Comparison of ENCODE assay signal across 21 cellular contexts in genomic region chr1:201378804-201379203, GRCh38. TPM values are rescaled to one million over a fixed set of nuclear protein-coding genes. Genes with fewer than 3 reads are reported as not detected.
A peak's percentile ranks its signal among the peaks of the same experiment; 100 is the strongest.
DNase-seq lines count a peak whose midpoint lies in the region; ATAC-seq and TF ChIP-seq lines count a peak whose summit lies in the region.
"Had no signal": no experiment of that assay in that cellular context is flagged by ENCODE, and none has a peak within 500 bp of the region (broad histone marks: within the 10 kb centered on the region; RNA-seq: fewer than 3 reads in every experiment).

No MANE protein-coding gene starts in this region.

- H2AK5ac ChIP-seq in mesenchymal stem cell (ENCODE audit: low read length, severe bottlenecking) (peak overlapping the region; percentile 96), trophoblast cell (ENCODE audit: low read length) (peak overlapping the region; percentile 36)

- H3K14ac ChIP-seq in mesenchymal stem cell (ENCODE audit: low read length in 2 of 2) (no peak overlapping the region), trophoblast cell (ENCODE audit: low read length) (no peak overlapping the region)

- no peak for TF ChIP-seq CTCF in heart right ventricle (IDR thresholded peaks at IDR 0.05)
- no peak for TF ChIP-seq CTCF in dorsolateral prefrontal cortex (IDR thresholded peaks at IDR 0.05 in 54 of 56, conservative IDR thresholded peaks at IDR 0.05 in 2 of 56; ENCODE audit: low read depth in 1 of 56, partially characterized antibody in 56 of 56)

- no peak for DNase-seq in Right ventricle myocardium inferior (ENCODE audit: missing footprints)
- DNase-seq in cardiac septum (ENCODE audit: low spot score): no peak
- peak; percentile 58 to 76 for DNase-seq in heart right ventricle
- no peak for DNase-seq in mesenchymal stem cell
- DNase-seq in trophoblast cell: no peak
- DNase-seq in dorsolateral prefrontal cortex: no peak
- no peak for DNase-seq in UCSD-AML1 (lab: John Stamatoyannopoulos, UW; ENCODE audit: unreplicated experiment)
- DNase-seq: AML-193; DMS79 treated with DMSO at 0.1 percent for 48 hours; H9; NCI-H1105 treated with DMSO at 0.1 percent for 48 hours; NCI-H1694; NCI-H2081 treated with DMSO at 0.1 percent for 48 hours; NCI-H446 treated with DMSO at 0.1 percent for 48 hours; NK-92 treated with Interleukin-12 subunit alpha and Interleukin-12 subunit beta, amount 100 ng/mL, for 24 hours; SHP77 had no signal

- H2BK15ac ChIP-seq in mesenchymal stem cell (ENCODE audit: low read depth, poor library complexity, severe bottlenecking): no peak overlapping the region

- 43 to 65% methylated on average over 6 of the region's 6 CpGs for WGBS in heart right ventricle, 2 donors
- 86% methylated on average over 6 of the region's 6 CpGs for WGBS in mesenchymal stem cell
- no CpG with 5 or more reads among the region's 6 CpGs for WGBS in trophoblast cell (ENCODE audit: extremely low coverage, insufficient coverage, insufficient read length)

- H4K12ac ChIP-seq in trophoblast cell (ENCODE audit: low read depth, low read length): no peak overlapping the region

- H2AFZ ChIP-seq in mesenchymal stem cell (ENCODE audit: low read depth, low read length): no peak overlapping the region
- H2AFZ ChIP-seq in trophoblast cell (ENCODE audit: insufficient read depth, low read length, poor library complexity): no peak overlapping the region

- H3K4me3 ChIP-seq in heart right ventricle (no peak overlapping the region), mesenchymal stem cell (ENCODE audit: insufficient read depth in 1 of 2, low read depth in 1 of 2, low read length in 2 of 2) (no peak overlapping the region), trophoblast cell (ENCODE audit: low read depth, low read length) (no peak overlapping the region), dorsolateral prefrontal cortex (no peak overlapping the region)
- H3K4me3 ChIP-seq: K562 had no signal

- H3K4ac ChIP-seq in mesenchymal stem cell (ENCODE audit: low read depth in 1 of 2, low read length in 2 of 2) (no peak overlapping the region), trophoblast cell (ENCODE audit: low read depth, low read length) (no peak overlapping the region)

- no peak overlapping the region for H3K4me2 ChIP-seq in mesenchymal stem cell (ENCODE audit: low read length, poor library complexity, severe bottlenecking)
- H3K4me2 ChIP-seq in trophoblast cell (ENCODE audit: low read length): no peak overlapping the region

- H3K18ac ChIP-seq in mesenchymal stem cell (ENCODE audit: low read depth in 1 of 2, low read length in 2 of 2): no peak overlapping the region
- H3K18ac ChIP-seq in trophoblast cell (ENCODE audit: low read length): no peak overlapping the region

- no peaks in the 10 kb centered on the region for H3K79me2 ChIP-seq in trophoblast cell (ENCODE audit: control insufficient read depth, insufficient read depth, low read length, poor library complexity)

- H3K23ac ChIP-seq in mesenchymal stem cell (ENCODE audit: low read length in 2 of 2): no peak overlapping the region
- no peak overlapping the region for H3K23ac ChIP-seq in trophoblast cell (ENCODE audit: low read length)

- H3K27me3 ChIP-seq in heart right ventricle (no peaks in the 10 kb centered on the region), mesenchymal stem cell (ENCODE audit: control insufficient read depth in 1 of 2, insufficient read depth in 1 of 2, low read length in 2 of 2) (peaks cover 0 to 39% of the 10 kb centered on the region in 2 experiments), trophoblast cell (ENCODE audit: insufficient read depth, low read length) (no peaks in the 10 kb centered on the region), dorsolateral prefrontal cortex (peaks cover 0 to 11% (median 0%) of the 10 kb centered on the region in 45 donors)

- H2BK5ac ChIP-seq in mesenchymal stem cell (ENCODE audit: low read depth, low read length, poor library complexity, severe bottlenecking) (no peak overlapping the region), trophoblast cell (ENCODE audit: low read depth, low read length, poor library complexity) (no peak overlapping the region)

- H3K9ac ChIP-seq in mesenchymal stem cell (ENCODE audit: low read length) (no peak overlapping the region), trophoblast cell (ENCODE audit: low read length) (no peak overlapping the region)

- H3K36me3 ChIP-seq in heart right ventricle (peaks cover 0 to 11% (median 0%) of the 10 kb centered on the region in 9 donors), mesenchymal stem cell (ENCODE audit: control insufficient read depth in 1 of 2, insufficient read depth in 2 of 2, low read depth in 1 of 2, low read length in 2 of 2) (peaks cover 0 to 25% of the 10 kb centered on the region in 2 experiments), trophoblast cell (ENCODE audit: control insufficient read depth in 1 of 2, insufficient read depth in 2 of 2, low read length in 2 of 2) (peaks cover 0 to 1% of the 10 kb centered on the region in 2 experiments)

- H3K27ac ChIP-seq in heart right ventricle (peak overlapping the region; percentile 77 to 94 (median 89)), mesenchymal stem cell (ENCODE audit: low read length, poor library complexity, severe bottlenecking) (no peak overlapping the region), trophoblast cell (ENCODE audit: low read depth, low read length) (no peak overlapping the region), dorsolateral prefrontal cortex (peak overlapping the region in 5 of 59 donors; percentile 39 to 72 (median 53))
- H3K27ac ChIP-seq: 22Rv1, C4-2B had no signal

- intact Hi-C loops in Right ventricle myocardium inferior (cut with DNase I): no loop called here
- intact Hi-C loops in cardiac septum (cut with DNase I): loop anchor here (5.0 kb wide), 1 partner anchor 83 kb away; no protein-coding TSS in a partner anchor
- intact Hi-C loops in heart right ventricle (cut with DNase I): loop anchor here in 1 of 10 donors (1.0 kb wide), 1 partner anchor 22 kb away; no protein-coding TSS in a partner anchor
- intact Hi-C loops in dorsolateral prefrontal cortex (cut with DNase I): no loop called here

- H3K9me3 ChIP-seq in heart right ventricle: no peaks in the 10 kb centered on the region
- no peaks in the 10 kb centered on the region for H3K9me3 ChIP-seq in mesenchymal stem cell (ENCODE audit: control insufficient read depth, low read length)
- no peaks in the 10 kb centered on the region for H3K9me3 ChIP-seq in trophoblast cell (ENCODE audit: insufficient read depth, low read depth, low read length)

- H4K8ac ChIP-seq in mesenchymal stem cell (ENCODE audit: low read length): no peak overlapping the region
- peak overlapping the region; percentile 12 for H4K8ac ChIP-seq in trophoblast cell (ENCODE audit: low read depth, low read length)

- H3K79me1 ChIP-seq in mesenchymal stem cell (replicated peaks; ENCODE audit: low read length, poor library complexity, severe bottlenecking) (no peaks in the 10 kb centered on the region), trophoblast cell (ENCODE audit: low read length) (peaks cover 19% of the 10 kb centered on the region)

- no peak overlapping the region for H4K91ac ChIP-seq in mesenchymal stem cell (ENCODE audit: low read length)
- H4K91ac ChIP-seq in trophoblast cell (ENCODE audit: low read depth, low read length): peak overlapping the region; percentile 4

- ATAC-seq in Right ventricle myocardium inferior: peak; percentile 66
- peak; percentile 25 to 67 (median 42) for ATAC-seq in heart right ventricle
- no peak for ATAC-seq in HG03432 (IDR thresholded peaks at IDR 0.05; ENCODE audit: unreplicated experiment)
- ATAC-seq: K562 had no signal

- H2BK120ac ChIP-seq in mesenchymal stem cell (ENCODE audit: low read depth, low read length) (no peak overlapping the region), trophoblast cell (ENCODE audit: insufficient read depth, low read length, poor library complexity) (no peak overlapping the region)

- H2BK12ac ChIP-seq in mesenchymal stem cell (ENCODE audit: low read length in 2 of 2): no peak overlapping the region
- H2BK12ac ChIP-seq in trophoblast cell (ENCODE audit: low read length): peak overlapping the region; percentile 10

- H3K4me1 ChIP-seq in heart right ventricle: peaks cover 0 to 57% (median 24%) of the 10 kb centered on the region in 9 donors
- H3K4me1 ChIP-seq in mesenchymal stem cell (ENCODE audit: control insufficient read depth, insufficient read depth, low read depth, low read length): peaks cover 51% of the 10 kb centered on the region
- H3K4me1 ChIP-seq in trophoblast cell (ENCODE audit: control insufficient read depth in 1 of 2, insufficient read depth in 2 of 2, low read length in 2 of 2): peaks cover 23 to 30% of the 10 kb centered on the region in 2 experiments

RNA-seq across cellular contexts. Expression of gene TNNT2, which starts 1.3 kb away (rescaled TPM):
- total RNA-seq in Right ventricle myocardium inferior: 9,445 TPM
- total RNA-seq in cardiac septum: 8,017 TPM
- over 10,000 TPM in 1 of 10 donors, 1,000 to 10,000 TPM in 9; 5,905 to 10,183 (median 7,503) TPM for total RNA-seq in heart right ventricle
- polyA plus RNA-seq in heart right ventricle: over 10,000 TPM; 10,337 to 31,279 TPM
- polyA plus RNA-seq in mesenchymal stem cell (2013, experiment 1 of 2): 0.07 TPM
- polyA plus RNA-seq in mesenchymal stem cell (2013, experiment 2 of 2): not detected
- polyA plus RNA-seq in trophoblast cell (2013): 32.3 and 32.7 TPM in 2 replicates
- total RNA-seq in dorsolateral prefrontal cortex: 10 to 100 TPM; 12.2 to 91.1 (median 35.5) TPM
- total RNA-seq: K562, OCI-LY7 had no signal
- polyA plus RNA-seq: K562 had no signal

RNA-seq across cellular contexts. Expression of gene LAD1, which starts 20.3 kb away (rescaled TPM):
- total RNA-seq in Right ventricle myocardium inferior: 2.4 TPM
- total RNA-seq in cardiac septum: 12.4 TPM
- total RNA-seq in heart right ventricle: 10 to 100 TPM in 1 of 10 donors, 1 to 10 TPM in 8, under 1 TPM in 1; 0.85 to 12.9 (median 2.9) TPM
- 10 to 100 TPM in 1 of 2 donors, 1 to 10 TPM in 1; 2.6 to 42.2 TPM for polyA plus RNA-seq in heart right ventricle
- not detected for polyA plus RNA-seq in mesenchymal stem cell (2013, experiment 1 of 2)
- not detected for polyA plus RNA-seq in mesenchymal stem cell (2013, experiment 2 of 2)
- 28.6 and 30.4 TPM in 2 replicates for polyA plus RNA-seq in trophoblast cell (2013)
- 1 to 10 TPM in 1 of 120 experiments, under 1 TPM in 1, not detected in 118; 0.32 to 1.0 TPM for total RNA-seq in dorsolateral prefrontal cortex
- total RNA-seq: OCI-LY7 had no signal
- polyA plus RNA-seq: K562 had no signal

RNA-seq across cellular contexts. Expression of gene TNNI1, which starts 42.7 kb away (rescaled TPM):
- total RNA-seq in Right ventricle myocardium inferior (1.4 TPM), cardiac septum (35.5 TPM), heart right ventricle (100 to 1,000 TPM in 1 of 10 donors, 10 to 100 TPM in 7, 1 to 10 TPM in 2; 1.2 to 166 (median 26.1) TPM), dorsolateral prefrontal cortex (under 1 TPM in 3 of 120 experiments, not detected in 117; 0.32 to 0.99 (median 0.66) TPM)
- polyA plus RNA-seq in heart right ventricle: 10 to 100 TPM; 20.8 to 48.0 TPM
- polyA plus RNA-seq in mesenchymal stem cell (2013, experiment 1 of 2): not detected
- not detected for polyA plus RNA-seq in mesenchymal stem cell (2013, experiment 2 of 2)
- polyA plus RNA-seq in trophoblast cell (2013): 0.75 and 0.90 TPM in 2 replicates
- total RNA-seq: H9, K562 had no signal
- polyA plus RNA-seq: K562 had no signal

Comparison
In these comparisons a context has a peak if more than half of its experiments do, and no peak if none do; other contexts are left out.
1. DNase-seq: peak in heart right ventricle (2 of 2); none in Right ventricle myocardium inferior (single experiment), cardiac septum (single experiment), mesenchymal stem cell (single experiment), trophoblast cell (0 of 2), dorsolateral prefrontal cortex (0 of 10) and UCSD-AML1 (single experiment).
2. H3K27ac ChIP-seq: peak in heart right ventricle (10 of 10); none in mesenchymal stem cell (single experiment) and trophoblast cell (single experiment).
3. RNA of gene TNNT2, which starts 1.3 kb away (total RNA-seq): 9,445 TPM in Right ventricle myocardium inferior (single experiment), 8,017 TPM in cardiac septum (single experiment) and 5,905 to 10,183 TPM in heart right ventricle; 12.2 to 91.1 TPM in dorsolateral prefrontal cortex; every median in the first group is over 10 times any median in the second.